ENCODE assay signal across 14 cellular contexts in the genomic region with DNA sequence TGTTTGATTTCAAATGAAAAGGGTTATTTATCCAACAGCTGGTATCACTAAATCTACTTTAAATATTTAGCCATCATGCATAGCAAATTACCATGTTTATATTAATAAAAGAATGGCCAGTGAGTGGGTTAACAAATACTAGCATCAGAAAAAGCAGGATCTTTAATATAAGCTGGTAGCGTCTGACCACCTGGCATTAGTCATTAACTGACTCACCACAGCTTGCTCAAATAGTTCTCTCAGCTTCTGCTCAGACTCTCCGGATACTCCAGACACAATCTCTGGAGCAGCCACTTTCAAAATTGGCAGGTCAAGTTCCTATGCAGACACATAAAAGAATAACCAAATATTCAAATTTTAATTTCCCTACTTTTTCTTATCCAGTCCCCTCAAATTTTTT. TPM values are rescaled to one million over a fixed set of nuclear protein-coding genes. Genes with fewer than 3 reads are reported as not detected.
DNase-seq lines count a peak whose midpoint lies in the region; ATAC-seq, FAIRE-seq and TF ChIP-seq lines count a peak whose summit lies in the region.
"Had no signal": no experiment of that assay in that cellular context is flagged by ENCODE, and none has a peak within 500 bp of the region (broad histone marks: within the 10 kb centered on the region; RNA-seq: fewer than 3 reads in every experiment).

No MANE protein-coding gene starts in this region.

- H3K79me1 ChIP-seq in IMR-90 (ENCODE audit: low read depth in 1 of 2, low read length in 2 of 2), result peaks cover 8 to 13% of the 10 kb centered on the region in 2 experiments; a peak in 3 of 4 replicates

- CTCF ChIA-PET in IMR-90 (lab: Yijun Ruan, JAX), result interaction anchor here (0.9 kb wide), 2 partner anchors 16 to 19 kb away, joined by 3 read pairs; no protein-coding TSS in a partner anchor

- no peak for TF ChIP-seq POLR2A in IMR-90 (IDR thresholded peaks at IDR 0.05; ENCODE audit: low read depth, low read length)

- H2BK15ac ChIP-seq in IMR-90 (ENCODE audit: low read depth, low read length), result no peak overlapping the region

- TF ChIP-seq CTCF in IMR-90 (conservative IDR thresholded peaks at IDR 0.05; ENCODE audit: low read depth, low read length) (no peak), astrocyte (IDR thresholded peaks at IDR 0.05; ENCODE audit: insufficient read depth, low read depth, low read length) (no peak)

- H3K4me1 Mint-ChIP-seq in astrocyte (ENCODE audit: low read depth, unreplicated experiment), result peaks cover 14% of the 10 kb centered on the region
- H3K4me1 Mint-ChIP-seq in effector memory CD8-positive, alpha-beta T cell (ENCODE audit: low read depth in 2 of 2), result no peaks in the 10 kb centered on the region

- H3K36me3 ChIP-seq in IMR-90 (ENCODE audit: control insufficient read depth, insufficient read depth, low read length), result peaks cover 29% of the 10 kb centered on the region
- peaks cover 46% of the 10 kb centered on the region for H3K36me3 ChIP-seq in astrocyte (ENCODE audit: insufficient read depth, low read length)

- H3K4me3 Mint-ChIP-seq in astrocyte (ENCODE audit: unreplicated experiment), result peak overlapping the region; percentile 27
- H3K4me3 Mint-ChIP-seq in effector memory CD8-positive, alpha-beta T cell, result no peak overlapping the region
- H3K4me3 Mint-ChIP-seq: CD4-positive, alpha-beta T cell; IgD-negative memory B cell had no signal

- no peak overlapping the region for H3K23ac ChIP-seq in IMR-90 (ENCODE audit: low read depth, low read length)

- POLR2A ChIA-PET in IMR-90 (lab: Charles Lee; ENCODE audit: unreplicated experiment), result interaction anchor here (0.6 kb wide), 1 partner anchor 137 kb away, joined by 3 read pairs; no protein-coding TSS in a partner anchor

- no peak overlapping the region for H2AK5ac ChIP-seq in IMR-90 (ENCODE audit: low read depth, low read length)

- no peak overlapping the region for H2BK20ac ChIP-seq in IMR-90 (ENCODE audit: low read depth, low read length)

- H3K27me3 Mint-ChIP-seq in astrocyte (ENCODE audit: low read depth, unreplicated experiment), result no peaks in the 10 kb centered on the region
- no peaks in the 10 kb centered on the region for H3K27me3 Mint-ChIP-seq in effector memory CD8-positive, alpha-beta T cell
- H3K27me3 Mint-ChIP-seq: CD4-positive, alpha-beta T cell; IgD-negative memory B cell had no signal

- H2AFZ ChIP-seq in IMR-90 (replicated peaks; ENCODE audit: low read length, poor library complexity), result no peak overlapping the region
- no peak overlapping the region for H2AFZ ChIP-seq in astrocyte (ENCODE audit: low read depth, low read length)

- H3K27me3 ChIP-seq in IMR-90 (ENCODE audit: control insufficient read depth, insufficient read depth, low read length) (no peaks in the 10 kb centered on the region), astrocyte (ENCODE audit: insufficient read depth, low read length) (no peaks in the 10 kb centered on the region)

- H2BK5ac ChIP-seq in IMR-90 (ENCODE audit: low read depth, low read length, poor library complexity, severe bottlenecking), result no peak overlapping the region

- FAIRE-seq in astrocyte (lab: Jason Lieb, UNC) (no peak), islet of Langerhans (lab: Jason Lieb, UNC) (peak; percentile 5)

- ATAC-seq in IMR-90 (ENCODE audit: low read depth) (peak; percentile 97), GM18502 (IDR thresholded peaks at IDR 0.05; ENCODE audit: poor library complexity, unreplicated experiment) (no peak)
- ATAC-seq in effector memory CD8-positive, alpha-beta T cell (replicated peaks), result no peak
- ATAC-seq: Right ventricle myocardium inferior had no signal

- peak; percentile 14; the same call in 1 of the 2 replicates for TF ChIP-seq RAD21 in IMR-90 (IDR thresholded peaks at IDR 0.05; ENCODE audit: low read length)

- H3K36me3 Mint-ChIP-seq in astrocyte (ENCODE audit: low read depth, unreplicated experiment), result peaks cover 11% of the 10 kb centered on the region
- peaks cover 83% of the 10 kb centered on the region for H3K36me3 Mint-ChIP-seq in effector memory CD8-positive, alpha-beta T cell (ENCODE audit: insufficient read depth)

- H2BK120ac ChIP-seq in IMR-90 (ENCODE audit: low read depth, low read length), result no peak overlapping the region

- H3K4me2 ChIP-seq in IMR-90 (ENCODE audit: low read depth, low read length) (no peak overlapping the region), astrocyte (ENCODE audit: low read length) (peak overlapping the region; percentile 25)

- in situ Hi-C loops in IMR-90 (cut with MboI; ENCODE audit: low sequenced_read_pairs), result no loop called here

- H3K27ac ChIP-seq in IMR-90 (ENCODE audit: insufficient read depth, low read length) (no peak overlapping the region), astrocyte (ENCODE audit: low read depth, low read length) (peak overlapping the region; percentile 51)

- WGBS in IMR-90 (ENCODE audit: extremely low coverage in 2 of 2, insufficient read length in 1 of 2), 2 experiments, result no CpG with 5 or more reads among the region's 2 CpGs

- H3K9ac ChIP-seq in IMR-90 (ENCODE audit: low read depth, low read length) (no peak overlapping the region), astrocyte (ENCODE audit: low read length) (no peak overlapping the region)

- peaks cover 9% of the 10 kb centered on the region; the same call in 1 of the 2 replicates for H3K9me1 ChIP-seq in IMR-90 (ENCODE audit: insufficient read depth, low read length)

- dilution Hi-C loops in IMR-90 (cut with HindIII; ENCODE audit: low sequenced_read_pairs, unreplicated experiment), result no loop called here

- no peak overlapping the region for H2AK9ac ChIP-seq in IMR-90 (replicated peaks; ENCODE audit: low read depth, low read length, poor library complexity)

- no TSS peak for BruUV-seq in IMR-90 (replicated peaks; lab: Mats Ljungman, UMichigan)

- H3K9me3 ChIP-seq in IMR-90 (ENCODE audit: control insufficient read depth, insufficient read depth, low read length) (no peaks in the 10 kb centered on the region), astrocyte (ENCODE audit: insufficient read depth, low read depth, low read length) (no peaks in the 10 kb centered on the region)

- DNase-seq in AG08396 (ENCODE audit: low spot score) (peak; percentile 70), IMR-90 (peak; percentile 98), astrocyte (ENCODE audit: low read depth) (peak; percentile 90), NCI-H1417 treated with DMSO at 0.1 percent for 48 hours (lab: John Stamatoyannopoulos, UW) (no peak)
- DNase-seq in effector memory CD8-positive, alpha-beta T cell, result no peak
- DNase-seq in stimulated activated CD4-positive, alpha-beta T cell treated with anti-CD3 and anti-CD28 coated beads, Interleukin-2, amount 100 ng/mL, for 24 hours, result no peak
- DNase-seq: CD4-positive, alpha-beta T cell; effector CD8-positive, alpha-beta T cell; NCI-H2171 treated with DMSO at 0.1 percent for 48 hours; nucleus accumbens had no signal

- H3K18ac ChIP-seq in IMR-90 (ENCODE audit: low read depth, low read length), result no peak overlapping the region

- no peak overlapping the region for H4K5ac ChIP-seq in IMR-90 (ENCODE audit: low read depth, low read length)

- intact Hi-C loops in IMR-90 (cut with micrococcal nuclease), result no loop called here

- H3K9me3 Mint-ChIP-seq in astrocyte (ENCODE audit: unreplicated experiment), result no peaks in the 10 kb centered on the region
- H3K9me3 Mint-ChIP-seq in effector memory CD8-positive, alpha-beta T cell, result no peaks in the 10 kb centered on the region
- H3K9me3 Mint-ChIP-seq: CD4-positive, alpha-beta T cell; IgD-negative memory B cell had no signal

- H4K91ac ChIP-seq in IMR-90 (ENCODE audit: insufficient read depth, low read depth, low read length), result no peak overlapping the region

- H3K56ac ChIP-seq in IMR-90 (ENCODE audit: extremely low read depth, insufficient read depth, low read length), result no peak overlapping the region

- no peak overlapping the region for H3K14ac ChIP-seq in IMR-90 (replicated peaks; ENCODE audit: low read depth, low read length)

- H3K4me1 ChIP-seq in IMR-90 (ENCODE audit: control insufficient read depth, insufficient read depth, low read length), result 0 out of 2 replicates have a peak, but pooled peaks cover 1% of the 10 kb centered on the region
- H3K4me1 ChIP-seq in astrocyte (ENCODE audit: insufficient read depth, low read length), result peaks cover 15% of the 10 kb centered on the region

- H3K27ac Mint-ChIP-seq in astrocyte (ENCODE audit: unreplicated experiment), result peak overlapping the region; percentile 83
- H3K27ac Mint-ChIP-seq in effector memory CD8-positive, alpha-beta T cell, result no peak overlapping the region
- H3K27ac Mint-ChIP-seq: CD4-positive, alpha-beta T cell; IgD-negative memory B cell had no signal

- H4K8ac ChIP-seq in IMR-90 (ENCODE audit: low read depth in 2 of 2, low read length in 2 of 2), result no peak overlapping the region

- 0 out of 2 replicates have a peak, but pooled peaks cover 2% of the 10 kb centered on the region for H4K20me1 ChIP-seq in IMR-90 (ENCODE audit: insufficient read depth, low read length)
- no peaks in the 10 kb centered on the region for H4K20me1 ChIP-seq in astrocyte (ENCODE audit: insufficient read depth, low read length)

- H3K4ac ChIP-seq in IMR-90 (ENCODE audit: low read depth, low read length), result no peak overlapping the region

- H3K4me3 ChIP-seq in IMR-90 (ENCODE audit: insufficient read depth, low read depth, low read length), result no peak overlapping the region
- no peak overlapping the region for H3K4me3 ChIP-seq in astrocyte (ENCODE audit: insufficient read depth, low read depth, low read length)

- no peaks in the 10 kb centered on the region for H3K79me2 ChIP-seq in astrocyte (ENCODE audit: insufficient read depth, low read length)

TF ChIP-seq in IMR-90, 13 proteins besides CTCF, POLR2A, EP300 and RAD21:
- TF ChIP-seq FOS (IDR thresholded peaks at IDR 0.05; ENCODE audit: low read depth, low read length) (peak; percentile 93), RCOR1 (IDR thresholded peaks at IDR 0.05; ENCODE audit: insufficient replicate concordance, low read length) (peak; percentile 26), BHLHE40 (IDR thresholded peaks at IDR 0.05; ENCODE audit: low read depth, low read length) (no peak), CEBPB (IDR thresholded peaks at IDR 0.05; ENCODE audit: low read depth, low read length) (peak; percentile 58), MAFK (IDR thresholded peaks at IDR 0.05; ENCODE audit: low read depth, low read length) (no peak)

RNA-seq across cellular contexts. Expression of gene NVL, which starts 29.6 kb away (rescaled TPM):
- total RNA-seq in IMR-90 (2012; rRNA removed), result 16.5 and 18.9 TPM in 2 replicates
- 16.2 and 18.4 TPM in 2 replicates for polyA plus RNA-seq in IMR-90 (2012; rRNA removed)
- polyA plus RNA-seq in IMR-90 (2012; cell fraction: cytosol; rRNA removed), result 3.7 and 7.9 TPM in 2 replicates
- 9.4 and 41.8 TPM in 2 replicates for polyA plus RNA-seq in IMR-90 (2012; cell fraction: nucleus; rRNA removed; ENCODE audit: low replicate concordance)
- 30.6 and 36.2 TPM in 2 replicates for total RNA-seq in astrocyte

RNA-seq across cellular contexts. Expression of gene CNIH4, which starts 56.3 kb away (rescaled TPM):
- total RNA-seq in IMR-90 (2012; rRNA removed) (73.1 and 105 TPM in 2 replicates), astrocyte (65.8 and 68.0 TPM in 2 replicates)
- 27.8 and 29.7 TPM in 2 replicates for polyA plus RNA-seq in IMR-90 (2012; rRNA removed)
- polyA plus RNA-seq in IMR-90 (2012; cell fraction: cytosol; rRNA removed), result 14.2 and 16.4 TPM in 2 replicates
- polyA plus RNA-seq in IMR-90 (2012; cell fraction: nucleus; rRNA removed; ENCODE audit: low replicate concordance), result 7.8 and 20.8 TPM in 2 replicates

Comparison
In these comparisons a context has a peak if more than half of its experiments do, and no peak if none do; other contexts are left out.
1. DNase-seq: peak in AG08396 (single experiment), IMR-90 (single experiment) and astrocyte (single experiment); none in NCI-H1417 treated with DMSO at 0.1 percent for 48 hours (single experiment), effector memory CD8-positive, alpha-beta T cell (0 of 3) and stimulated activated CD4-positive, alpha-beta T cell treated with anti-CD3 and anti-CD28 coated beads, Interleukin-2, amount 100 ng/mL, for 24 hours (0 of 2).